Comparison of ENCODE assay signal across 8 cellular contexts in genomic region chr5:151068571-151069197, GRCh38. TPM values are rescaled to one million over a fixed set of nuclear protein-coding genes. Genes with fewer than 3 reads are reported as not detected.
DNase-seq lines count a peak whose midpoint lies in the region; ATAC-seq, FAIRE-seq and TF ChIP-seq lines count a peak whose summit lies in the region.

No MANE protein-coding gene starts in this region.

- POLR2A ChIA-PET in A549 (lab: Yijun Ruan, JAX) = no interaction called here
- POLR2A ChIA-PET in SK-N-SH (lab: Yijun Ruan, JAX) = interaction anchor here (0.9 kb wide), 1 partner anchor 12 kb away, joined by 4 read pairs; the partner anchor contains the start of gene TNIP1

- intact Hi-C loops in activated T-helper 2 cell treated with anti-CD3 and anti-CD28 coated beads, Interferon-gamma antibody, Interleukin-2, Interleukin-4, amounts not matched to agents 10 μg/mL and 5 μg/mL and 100 μg/mL, durations not matched to agents 14 hours and 24 hours and 36 hours (cut with micrococcal nuclease) = loop anchor here (1.0 to 2.0 kb wide), 3 partner anchors 10 to 84 kb away; no protein-coding TSS in a partner anchor
- intact Hi-C loops in ovary (cut with DNase I) = no loop called here

- H4K20me1 ChIP-seq in osteoblast (ENCODE audit: insufficient read depth, low read length) = peaks cover 52% of the 10 kb centered on the region
- H4K20me1 ChIP-seq in SK-N-SH (ENCODE audit: insufficient read depth) = peaks cover 8% of the 10 kb centered on the region; the same call in 1 of the 2 replicates

- peaks cover 59% of the 10 kb centered on the region for H3K4me1 ChIP-seq in A549
- H3K4me1 ChIP-seq in ovary (ENCODE audit: insufficient read depth) = peaks cover 28% of the 10 kb centered on the region
- peaks cover 34% of the 10 kb centered on the region for H3K4me1 ChIP-seq in osteoblast (ENCODE audit: insufficient read depth, low read length)
- peaks cover 26 to 37% of the 10 kb centered on the region in 2 experiments; a peak in 3 of 4 replicates for H3K4me1 ChIP-seq in SK-N-SH (ENCODE audit: control insufficient read depth in 1 of 2, insufficient read depth in 2 of 2, low read depth in 1 of 2, low read length in 1 of 2)

- peaks cover 14% of the 10 kb centered on the region for H3F3A ChIP-seq in SK-N-SH (replicated peaks; ENCODE audit: insufficient read depth)

- H3K27ac ChIP-seq in A549 (peak overlapping the region; percentile 19 to 45; a peak in 3 of 6 replicates), ovary (peak overlapping the region in 1 of 2 donors; percentile 26), osteoblast (ENCODE audit: low read depth, low read length) (no peak overlapping the region), SK-N-SH (ENCODE audit: low read depth in 2 of 2, low read length in 1 of 2) (peak overlapping the region in 1 of 2 experiments; percentile 71; a peak in 1 of 4 replicates)

- no peaks in the 10 kb centered on the region for H3K36me3 ChIP-seq in ovary
- no peaks in the 10 kb centered on the region for H3K36me3 ChIP-seq in osteoblast (ENCODE audit: insufficient read depth, low read length)
- H3K36me3 ChIP-seq in SK-N-SH (replicated peaks in 1 of 2; ENCODE audit: control insufficient read depth in 1 of 2, insufficient read depth in 2 of 2, low read length in 1 of 2) = peaks cover 2 to 3% of the 10 kb centered on the region in 2 experiments

- no peak for ATAC-seq in A549
- ATAC-seq in GM18870 (IDR thresholded peaks at IDR 0.05; ENCODE audit: unreplicated experiment) = peak; percentile 48
- ATAC-seq in HG03066 (IDR thresholded peaks at IDR 0.05; ENCODE audit: low read depth, unreplicated experiment) = peak; percentile 50

- H3K27me3 Mint-ChIP-seq in activated T-helper 2 cell treated with anti-CD3 and anti-CD28 coated beads, Interferon-gamma antibody, Interleukin-2, Interleukin-4, amounts not matched to agents 10 μg/mL and 5 μg/mL and 100 μg/mL, durations not matched to agents 14 hours and 24 hours and 36 hours (ENCODE audit: low read depth) = no peaks in the 10 kb centered on the region

- H3K4me1 Mint-ChIP-seq in activated T-helper 2 cell treated with anti-CD3 and anti-CD28 coated beads, Interferon-gamma antibody, Interleukin-2, Interleukin-4, amounts not matched to agents 10 μg/mL and 5 μg/mL and 100 μg/mL, durations not matched to agents 14 hours and 24 hours and 36 hours (ENCODE audit: low read depth) = peaks cover 87% of the 10 kb centered on the region

- 92% methylated on average over 9 of the region's 9 CpGs for WGBS in A549 (ENCODE audit: missing lambda C conversion rate)
- WGBS in ovary, 3 donors = 30 to 49% (median 31%) methylated on average over 9 of the region's 9 CpGs
- 94% methylated on average over 7 of the region's 9 CpGs for WGBS in SK-N-SH (ENCODE audit: low lambda C conversion rate)

- FAIRE-seq in A549 (lab: Jason Lieb, UNC) = no peak

- H3K9me2 ChIP-seq in SK-N-SH = no peaks in the 10 kb centered on the region

- TF ChIP-seq RAD21 in A549 (conservative IDR thresholded peaks at IDR 0.05 in 1 of 2, IDR thresholded peaks at IDR 0.05 in 1 of 2) (no peak), SK-N-SH (IDR thresholded peaks at IDR 0.05; ENCODE audit: low read length) (no peak)

- peak overlapping the region; percentile 57 for H3K4me3 Mint-ChIP-seq in activated T-helper 2 cell treated with anti-CD3 and anti-CD28 coated beads, Interferon-gamma antibody, Interleukin-2, Interleukin-4, amounts not matched to agents 10 μg/mL and 5 μg/mL and 100 μg/mL, durations not matched to agents 14 hours and 24 hours and 36 hours (ENCODE audit: low read depth)

- no peaks in the 10 kb centered on the region for H3K27me3 ChIP-seq in ovary
- H3K27me3 ChIP-seq in osteoblast (ENCODE audit: insufficient read depth, low read length) = no peaks in the 10 kb centered on the region
- H3K27me3 ChIP-seq in SK-N-SH (ENCODE audit: insufficient read depth) = no peaks in the 10 kb centered on the region

- H3K36me3 Mint-ChIP-seq in activated T-helper 2 cell treated with anti-CD3 and anti-CD28 coated beads, Interferon-gamma antibody, Interleukin-2, Interleukin-4, amounts not matched to agents 10 μg/mL and 5 μg/mL and 100 μg/mL, durations not matched to agents 14 hours and 24 hours and 36 hours (ENCODE audit: low read depth) = peaks cover 95% of the 10 kb centered on the region

- H3K9me3 Mint-ChIP-seq in activated T-helper 2 cell treated with anti-CD3 and anti-CD28 coated beads, Interferon-gamma antibody, Interleukin-2, Interleukin-4, amounts not matched to agents 10 μg/mL and 5 μg/mL and 100 μg/mL, durations not matched to agents 14 hours and 24 hours and 36 hours = no peaks in the 10 kb centered on the region

- TF ChIP-seq CTCF in A549 (IDR thresholded peaks at IDR 0.05) = no peak
- TF ChIP-seq CTCF in ovary (IDR thresholded peaks at IDR 0.05) = no peak
- TF ChIP-seq CTCF in osteoblast (IDR thresholded peaks at IDR 0.05; ENCODE audit: extremely low read depth, low read depth, low read length) = no peak
- TF ChIP-seq CTCF in SK-N-SH (IDR thresholded peaks at IDR 0.05) = no peak

- H3K9me3 ChIP-seq in A549 (no peaks in the 10 kb centered on the region), ovary (no peaks in the 10 kb centered on the region), osteoblast (ENCODE audit: low read depth, low read length) (no peaks in the 10 kb centered on the region), SK-N-SH (no peaks in the 10 kb centered on the region)

- no peak overlapping the region for H3K4me3 ChIP-seq in A549
- no peak overlapping the region for H3K4me3 ChIP-seq in ovary
- no peak overlapping the region for H3K4me3 ChIP-seq in osteoblast (ENCODE audit: insufficient read depth, low read length)
- H3K4me3 ChIP-seq in SK-N-SH (ENCODE audit: low read depth in 2 of 2, low read length in 1 of 2) = no peak overlapping the region

- no peak overlapping the region for H3K9ac ChIP-seq in SK-N-SH

- TF ChIP-seq POLR2A in A549 (IDR thresholded peaks at IDR 0.05; ENCODE audit: low read length) (no peak), ovary (IDR thresholded peaks at IDR 0.05) (no peak)

- H3K4me2 ChIP-seq in A549 (no peak overlapping the region), osteoblast (ENCODE audit: insufficient read depth, low read length) (no peak overlapping the region), SK-N-SH (no peak overlapping the region)

- CTCF ChIA-PET in A549 (lab: Yijun Ruan, JAX) (interaction anchor here (1.5 to 13.2 kb wide), 3 partner anchors 13 to 47 kb away, joined by 7 to 153 read pairs (median 40); no protein-coding TSS in a partner anchor), SK-N-SH (lab: Yijun Ruan, JAX) (interaction anchor here (0.8 to 2.2 kb wide), 6 partner anchors 13 to 67 kb away, joined by 4 to 13 read pairs (median 6); no protein-coding TSS in a partner anchor)

- peak overlapping the region; percentile 89 for H3K27ac Mint-ChIP-seq in activated T-helper 2 cell treated with anti-CD3 and anti-CD28 coated beads, Interferon-gamma antibody, Interleukin-2, Interleukin-4, amounts not matched to agents 10 μg/mL and 5 μg/mL and 100 μg/mL, durations not matched to agents 14 hours and 24 hours and 36 hours

- DNase-seq in A549 (ENCODE audit: low read depth in 1 of 2, low spot score in 1 of 2) (no peak), ovary (peak in 3 of 5 donors; percentile 35 to 55 (median 45)), NCI-H1105 treated with DMSO at 0.1 percent for 48 hours (lab: John Stamatoyannopoulos, UW) (no peak), osteoblast (ENCODE audit: insufficient read length, low spot score, missing footprints) (no peak), SK-N-SH (no peak)
- DNase-seq in activated T-helper 2 cell treated with anti-CD3 and anti-CD28 coated beads, Interferon-gamma antibody, Interleukin-2, Interleukin-4, amounts not matched to agents 10 μg/mL and 5 μg/mL and 100 μg/mL, durations not matched to agents 14 hours and 24 hours and 36 hours (ENCODE audit: low spot score) = no peak

- H3K79me2 ChIP-seq in osteoblast (ENCODE audit: insufficient read depth, low read length) (peaks cover 88% of the 10 kb centered on the region), SK-N-SH (ENCODE audit: insufficient read depth) (peaks cover 91% of the 10 kb centered on the region)

- H2AFZ ChIP-seq in osteoblast (ENCODE audit: low read length) = no peak overlapping the region
- H2AFZ ChIP-seq in SK-N-SH (ENCODE audit: low read depth) = no peak overlapping the region

- TF ChIP-seq EP300 in A549 (IDR thresholded peaks at IDR 0.05) (no peak), ovary (IDR thresholded peaks at IDR 0.05) (no peak), SK-N-SH (IDR thresholded peaks at IDR 0.05; ENCODE audit: borderline replicate concordance in 1 of 2, low read depth in 1 of 2, low read length in 1 of 2) (no peak)

TF ChIP-seq in SK-N-SH, 30 proteins besides CTCF, POLR2A, EP300 and RAD21 (continues in another document):
- TF ChIP-seq TAF1 (IDR thresholded peaks at IDR 0.05; ENCODE audit: borderline replicate concordance, low read depth, low read length) = no peak

RNA-seq across cellular contexts. Expression of gene TNIP1, which starts 12.2 kb away (rescaled TPM):
- polyA plus RNA-seq in A549 (2011; rRNA removed) (43.4 and 48.4 TPM in 2 replicates), A549 (2017; fragmentation: RNase III; extraction: RNeasy Plus Mini Kit Qiagen cat#74134 plus additional on column Dnase treatment) (53.4 to 68.2 TPM (median 55.8 TPM) in 3 replicates), ovary (10 to 100 TPM; 51.0 to 57.6 TPM), SK-N-SH (2012; rRNA removed) (39.4 and 46.2 TPM in 2 replicates)
- polyA plus RNA-seq in A549 (2012; cell fraction: cytosol; rRNA removed) = 52.4 and 56.8 TPM in 2 replicates
- polyA plus RNA-seq in A549 (2012; cell fraction: nucleus; rRNA removed) = 55.4 and 64.7 TPM in 2 replicates
- 77.5 and 77.6 TPM in 2 replicates for polyA minus RNA-seq in A549 (2011; rRNA and poly(A)+ RNA removed)
- total RNA-seq in activated T-helper 2 cell treated with anti-CD3 and anti-CD28 coated beads, Interferon-gamma antibody, Interleukin-2, Interleukin-4, amounts not matched to agents 10 μg/mL and 5 μg/mL and 100 μg/mL, durations not matched to agents 14 hours and 24 hours and 36 hours = 473 and 477 TPM in 2 replicates
- total RNA-seq in ovary (10 to 100 TPM; 39.4 to 89.7 (median 69.9) TPM), osteoblast (66.3 and 85.8 TPM in 2 replicates)
- polyA plus RNA-seq in SK-N-SH (2012; cell fraction: cytosol; rRNA removed) = 33.3 and 41.5 TPM in 2 replicates
- 36.6 and 41.8 TPM in 2 replicates for polyA plus RNA-seq in SK-N-SH (2012; cell fraction: nucleus; rRNA removed)

RNA-seq across cellular contexts. Expression of gene GPX3, which starts 48.3 kb away (rescaled TPM):
- polyA plus RNA-seq in A549 (2011; rRNA removed) = 26.4 and 34.8 TPM in 2 replicates
- 22.2 and 24.6 TPM in 2 replicates for polyA plus RNA-seq in A549 (2012; cell fraction: cytosol; rRNA removed)
- 9.0 and 10.4 TPM in 2 replicates for polyA plus RNA-seq in A549 (2012; cell fraction: nucleus; rRNA removed)
- 13.6 to 16.8 TPM (median 16.2 TPM) in 3 replicates for polyA plus RNA-seq in A549 (2017; fragmentation: RNase III; extraction: RNeasy Plus Mini Kit Qiagen cat#74134 plus additional on column Dnase treatment)
- 29.1 and 40.9 TPM in 2 replicates for polyA minus RNA-seq in A549 (2011; rRNA and poly(A)+ RNA removed)
- 0.46 TPM in 1 of 2 replicates, not detected in the other for total RNA-seq in activated T-helper 2 cell treated with anti-CD3 and anti-CD28 coated beads, Interferon-gamma antibody, Interleukin-2, Interleukin-4, amounts not matched to agents 10 μg/mL and 5 μg/mL and 100 μg/mL, durations not matched to agents 14 hours and 24 hours and 36 hours
- 100 to 1,000 TPM; 110 to 380 (median 269) TPM for total RNA-seq in ovary
- polyA plus RNA-seq in ovary = 100 to 1,000 TPM; 635 to 827 TPM
- 8.8 and 9.8 TPM in 2 replicates for total RNA-seq in osteoblast
- 3.2 and 3.8 TPM in 2 replicates for polyA plus RNA-seq in SK-N-SH (2012; rRNA removed)
- 2.9 and 3.5 TPM in 2 replicates for polyA plus RNA-seq in SK-N-SH (2012; cell fraction: cytosol; rRNA removed)
- 0.77 and 1.1 TPM in 2 replicates for polyA plus RNA-seq in SK-N-SH (2012; cell fraction: nucleus; rRNA removed)

Comparison
In these comparisons a context has a peak if more than half of its experiments do, and no peak if none do; other contexts are left out.
1. ATAC-seq: peak in GM18870 (single experiment) and HG03066 (single experiment); none in A549 (0 of 2).
2. DNase-seq: peak in ovary (3 of 5); none in A549 (0 of 2), activated T-helper 2 cell treated with anti-CD3 and anti-CD28 coated beads, Interferon-gamma antibody, Interleukin-2, Interleukin-4, amounts not matched to agents 10 μg/mL and 5 μg/mL and 100 μg/mL, durations not matched to agents 14 hours and 24 hours and 36 hours (single experiment), NCI-H1105 treated with DMSO at 0.1 percent for 48 hours (single experiment), osteoblast (single experiment) and SK-N-SH (single experiment).